In genomic region chr15:56957812-56958406, GRCh38 we compare ENCODE assay signal across 20 cellular contexts. TPM values are rescaled to one million over a fixed set of nuclear protein-coding genes. Genes with fewer than 3 reads are reported as not detected.
A peak's percentile ranks its signal among the peaks of the same experiment; 100 is the strongest.
DNase-seq lines count a peak whose midpoint lies in the region; ATAC-seq and TF ChIP-seq lines count a peak whose summit lies in the region.
"Had no signal": no experiment of that assay in that cellular context is flagged by ENCODE, and none has a peak within 500 bp of the region (broad histone marks: within the 10 kb centered on the region; RNA-seq: fewer than 3 reads in every experiment).

No MANE protein-coding gene starts in this region.

- H3K27ac ChIP-seq in breast epithelium (no peak overlapping the region), left lung (no peak overlapping the region), upper lobe of left lung (no peak overlapping the region)
- H3K27ac ChIP-seq: C4-2B, gastrocnemius medialis, thoracic aorta had no signal

- H3K27ac Mint-ChIP-seq in MCF 10A (ENCODE audit: low read depth, unreplicated experiment): peak overlapping the region; percentile 59

- H3K36me3 Mint-ChIP-seq in MCF 10A (ENCODE audit: insufficient read depth, unreplicated experiment): peaks cover 7% of the 10 kb centered on the region

- H3K4me3 ChIP-seq in breast epithelium: no peak overlapping the region
- H3K4me3 ChIP-seq in left lung: no peak overlapping the region
- no peak overlapping the region for H3K4me3 ChIP-seq in upper lobe of left lung
- H3K4me3 ChIP-seq: gastrocnemius medialis, thoracic aorta had no signal

- no peak for TF ChIP-seq CTCF in MCF 10A (IDR thresholded peaks at IDR 0.05; ENCODE audit: unreplicated experiment)
- no peak for TF ChIP-seq CTCF in breast epithelium (IDR thresholded peaks at IDR 0.05)
- TF ChIP-seq CTCF in left lung (IDR thresholded peaks at IDR 0.05): no peak
- TF ChIP-seq CTCF in upper lobe of left lung (IDR thresholded peaks at IDR 0.05): no peak

- peak; percentile 33 for ATAC-seq in left lung
- ATAC-seq in GM18907 (IDR thresholded peaks at IDR 0.05; ENCODE audit: unreplicated experiment): no peak
- no peak for ATAC-seq in GM19397 (IDR thresholded peaks at IDR 0.05; ENCODE audit: unreplicated experiment)
- no peak for ATAC-seq in GM21619 (IDR thresholded peaks at IDR 0.05; ENCODE audit: unreplicated experiment)
- ATAC-seq in upper lobe of left lung (ENCODE audit: low FRiP score in 2 of 2): no peak
- ATAC-seq: activated T-cell treated with anti-CD3 and anti-CD28 coated beads, Interleukin-2, amount 50 U/mL, for 4 hours; gastrocnemius medialis had no signal

- peaks cover 7% of the 10 kb centered on the region for H3K9me3 Mint-ChIP-seq in MCF 10A (ENCODE audit: unreplicated experiment)

- H3K4me1 ChIP-seq in breast epithelium: no peaks in the 10 kb centered on the region
- H3K4me1 ChIP-seq in left lung: peaks cover 0 to 3% of the 10 kb centered on the region in 2 donors
- H3K4me1 ChIP-seq in upper lobe of left lung: peaks cover 0 to 9% (median 0%) of the 10 kb centered on the region in 4 donors

- TF ChIP-seq EP300 in upper lobe of left lung (IDR thresholded peaks at IDR 0.05): no peak

- H3K9me3 ChIP-seq in breast epithelium: peaks cover 0 to 7% of the 10 kb centered on the region in 2 donors
- H3K9me3 ChIP-seq in left lung: peaks cover 0 to 25% of the 10 kb centered on the region in 2 donors
- H3K9me3 ChIP-seq in upper lobe of left lung: no peaks in the 10 kb centered on the region
- H3K9me3 ChIP-seq: gastrocnemius medialis had no signal

- POLR2A ChIA-PET in MCF 10A (lab: Yijun Ruan, JAX): interaction anchor here (0.6 kb wide), 1 partner anchor 536 kb away, joined by 3 read pairs; no protein-coding TSS in a partner anchor

- DNase-seq in MCF 10A (ENCODE audit: unreplicated experiment) (no peak), breast epithelium (ENCODE audit: low spot score in 2 of 2) (no peak), dermis blood vessel endothelial cell (peak; percentile 49), left lung (no peak), upper lobe of left lung (no peak)
- DNase-seq: 8988T; activated CD4-positive, alpha-beta T cell treated with anti-CD3 and anti-CD28 coated beads, Interleukin-2, amount 50 U/mL, for 48 hours; activated T-cell treated with anti-CD3 and anti-CD28 coated beads, Interleukin-2, amount 50 U/mL, for 4 hours; EL; gastrocnemius medialis; HCEC 1CT; immature natural killer cell; NCI-H226; SHP77; stimulated activated CD4-positive, alpha-beta T cell treated with anti-CD3 and anti-CD28 coated beads, Interleukin-4, amount 100 ng/mL, for 4 hours had no signal

- no peaks in the 10 kb centered on the region for H3K27me3 Mint-ChIP-seq in MCF 10A (ENCODE audit: insufficient read depth, unreplicated experiment)

- H3K27me3 ChIP-seq in breast epithelium: no peaks in the 10 kb centered on the region
- no peaks in the 10 kb centered on the region for H3K27me3 ChIP-seq in left lung
- H3K27me3 ChIP-seq in upper lobe of left lung: no peaks in the 10 kb centered on the region
- H3K27me3 ChIP-seq: gastrocnemius medialis had no signal

- no TSS peak for BruUV-seq in MCF 10A (replicated peaks; lab: Mats Ljungman, UMichigan)

- no peaks in the 10 kb centered on the region for H3K36me3 ChIP-seq in breast epithelium
- no peaks in the 10 kb centered on the region for H3K36me3 ChIP-seq in left lung
- no peaks in the 10 kb centered on the region for H3K36me3 ChIP-seq in upper lobe of left lung
- H3K36me3 ChIP-seq: gastrocnemius medialis, thoracic aorta had no signal

- peaks cover 15% of the 10 kb centered on the region for H3K4me1 Mint-ChIP-seq in MCF 10A (ENCODE audit: insufficient read depth, unreplicated experiment)

- intact Hi-C loops in MCF 10A (cut with micrococcal nuclease): no loop called here
- intact Hi-C loops in breast epithelium (cut with DNase I; ENCODE audit: low total_unique reads): no loop called here
- intact Hi-C loops in left lung (cut with DNase I): no loop called here

- TF ChIP-seq POLR2A in breast epithelium (IDR thresholded peaks at IDR 0.05) (no peak), upper lobe of left lung (IDR thresholded peaks at IDR 0.05) (no peak)

- CTCF ChIA-PET in MCF 10A (lab: Yijun Ruan, JAX): interaction anchor here (0.7 to 1.2 kb wide), 2 partner anchors 181 to 467 kb away, joined by 3 read pairs; no protein-coding TSS in a partner anchor

- WGBS in upper lobe of left lung, 2 donors: 63 to 74% methylated on average over 5 of the region's 5 CpGs

- H3K4me3 Mint-ChIP-seq in MCF 10A (ENCODE audit: unreplicated experiment): no peak overlapping the region
- H3K4me3 Mint-ChIP-seq: activated T-cell treated with anti-CD3 and anti-CD28 coated beads, Interleukin-2, amount 50 U/mL, for 4 hours had no signal

RNA-seq across cellular contexts. Expression of gene TCF12, which starts 39.5 kb away (rescaled TPM):
- 140 and 163 TPM in 2 replicates for total RNA-seq in MCF 10A (2022)
- total RNA-seq in breast epithelium: 100 to 1,000 TPM; 164 to 198 (median 174) TPM
- 78.5 and 111 TPM in 2 replicates for total RNA-seq in dermis blood vessel endothelial cell
- 100 to 1,000 TPM; 106 to 116 TPM for total RNA-seq in left lung
- total RNA-seq in upper lobe of left lung: 100 to 1,000 TPM in 4 of 6 donors, 10 to 100 TPM in 2; 74.5 to 257 (median 103) TPM
